12 cellular contexts compared by ENCODE assay signal in the genomic region with DNA sequence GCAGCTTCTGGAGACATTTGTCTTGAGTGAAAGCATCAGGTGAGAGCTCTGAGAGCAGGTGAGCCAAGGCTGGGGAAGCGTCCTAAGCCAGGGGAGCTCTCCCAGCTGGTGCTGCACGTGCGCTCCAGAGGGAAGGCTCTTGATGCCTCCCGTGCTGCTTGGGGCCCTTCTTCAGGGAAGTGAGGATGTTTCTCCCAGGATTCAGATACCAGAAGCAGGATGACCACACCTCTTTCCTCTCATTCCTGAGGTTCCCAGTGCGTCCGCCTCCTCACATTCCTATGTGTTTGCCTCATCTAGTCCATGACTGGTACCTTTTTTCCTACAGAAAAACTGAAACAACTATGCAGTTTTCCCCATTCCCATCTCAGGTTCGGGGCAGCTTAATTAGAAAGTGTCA.
DNase-seq lines count a peak whose midpoint lies in the region; ATAC-seq and TF ChIP-seq lines count a peak whose summit lies in the region.
"Had no signal": no experiment of that assay in that cellular context is flagged by ENCODE, and none has a peak within 500 bp of the region (broad histone marks: within the 10 kb centered on the region; RNA-seq: fewer than 3 reads in every experiment).

No MANE protein-coding gene starts in this region.

- intact Hi-C loops in body of pancreas (cut with DNase I), result no loop called here

- H3K4me3 Mint-ChIP-seq in stimulated activated naive CD8-positive, alpha-beta T cell treated with anti-CD3 and anti-CD28 coated beads, Interleukin-15, amount 100 ng/mL, for 72 hours, result no peak overlapping the region
- H3K4me3 Mint-ChIP-seq: memory B cell had no signal

- no peaks in the 10 kb centered on the region for H3K9me3 ChIP-seq in body of pancreas
- H3K9me3 ChIP-seq: BLaER1, thoracic aorta had no signal

- H3K4me3 ChIP-seq in ACC112 (ENCODE audit: low read depth, low read length) (no peak overlapping the region), body of pancreas (no peak overlapping the region)
- H3K4me3 ChIP-seq: BLaER1, thoracic aorta had no signal

- H2AFZ ChIP-seq in ACC112 (ENCODE audit: low read length, unreplicated experiment), result peak overlapping the region; percentile 52

- H3K27me3 Mint-ChIP-seq in stimulated activated naive CD8-positive, alpha-beta T cell treated with anti-CD3 and anti-CD28 coated beads, Interleukin-15, amount 100 ng/mL, for 72 hours, result peaks cover 6% of the 10 kb centered on the region
- H3K27me3 Mint-ChIP-seq: memory B cell had no signal

- no peak overlapping the region for H3K27ac Mint-ChIP-seq in stimulated activated naive CD8-positive, alpha-beta T cell treated with anti-CD3 and anti-CD28 coated beads, Interleukin-15, amount 100 ng/mL, for 72 hours
- H3K27ac Mint-ChIP-seq: memory B cell had no signal

- POLR2A ChIA-PET in HEK293T (lab: Yijun Ruan, JAX), result no interaction called here

- no peak for TF ChIP-seq CTCF in body of pancreas (IDR thresholded peaks at IDR 0.05)

- ATAC-seq in body of pancreas (peak; percentile 53), HG03457 (IDR thresholded peaks at IDR 0.05; ENCODE audit: unreplicated experiment) (no peak)
- no peak for ATAC-seq in stimulated activated naive CD8-positive, alpha-beta T cell treated with anti-CD3 and anti-CD28 coated beads, Interleukin-15, amount 100 ng/mL, for 72 hours

- CTCF ChIA-PET in HEK293T (lab: Yijun Ruan, JAX), result no interaction called here

- 72 to 82% methylated on average over 7 of the region's 7 CpGs for WGBS in body of pancreas, 2 donors

- H3K4me1 Mint-ChIP-seq in stimulated activated naive CD8-positive, alpha-beta T cell treated with anti-CD3 and anti-CD28 coated beads, Interleukin-15, amount 100 ng/mL, for 72 hours, result no peaks in the 10 kb centered on the region
- H3K4me1 Mint-ChIP-seq: memory B cell had no signal

- H3K27me3 ChIP-seq in ACC112 (ENCODE audit: insufficient read depth, low read length) (no peaks in the 10 kb centered on the region), body of pancreas (no peaks in the 10 kb centered on the region)
- H3K27me3 ChIP-seq: BLaER1 had no signal

- H3K79me2 ChIP-seq in ACC112 (ENCODE audit: control insufficient read depth, insufficient read depth, low read length, unreplicated experiment), result no peaks in the 10 kb centered on the region

- H3K4me1 ChIP-seq in ACC112 (ENCODE audit: control insufficient read depth, insufficient read depth, low read length, unreplicated experiment), result peaks cover 45% of the 10 kb centered on the region
- peaks cover 16% of the 10 kb centered on the region for H3K4me1 ChIP-seq in body of pancreas

- H3K36me3 ChIP-seq in ACC112 (ENCODE audit: insufficient read depth, low read length), result no peaks in the 10 kb centered on the region
- no peaks in the 10 kb centered on the region for H3K36me3 ChIP-seq in body of pancreas (replicated peaks in 1 of 2; ENCODE audit: insufficient read depth in 1 of 2, low read depth in 2 of 2)
- H3K36me3 ChIP-seq: BLaER1, thoracic aorta had no signal

- TF ChIP-seq POLR2A in body of pancreas (IDR thresholded peaks at IDR 0.05), result no peak

- H3K27ac ChIP-seq in ACC112 (ENCODE audit: low read depth, low read length) (peak overlapping the region; percentile 58), body of pancreas (no peak overlapping the region)
- H3K27ac ChIP-seq: BLaER1, thoracic aorta had no signal

- DNase-seq in HT-29 (ENCODE audit: low spot score) (peak; percentile 74), body of pancreas (peak in 3 of 4 donors; percentile 8 to 44 (median 31)), islet precursor cell (peak; percentile 96), NCI-H345 (lab: John Stamatoyannopoulos, UW) (no peak), HEK293T (ENCODE audit: extremely low spot score) (no peak)
- DNase-seq in stimulated activated naive CD8-positive, alpha-beta T cell treated with anti-CD3 and anti-CD28 coated beads, Interleukin-15, amount 100 ng/mL, for 72 hours, result no peak
- DNase-seq: activated effector memory CD4-positive, alpha-beta T cell treated with anti-CD3 and anti-CD28 coated beads, Interleukin-2, amount 50 U/mL, for 16 hours had no signal

- H3K9me3 Mint-ChIP-seq in stimulated activated naive CD8-positive, alpha-beta T cell treated with anti-CD3 and anti-CD28 coated beads, Interleukin-15, amount 100 ng/mL, for 72 hours, result no peaks in the 10 kb centered on the region

TF ChIP-seq in HEK293T, 16 proteins besides CTCF, POLR2A, EP300 and RAD21:
- TF ChIP-seq BHLHE40 (IDR thresholded peaks at IDR 0.05; ENCODE audit: borderline replicate concordance) (no peak), SP1 (IDR thresholded peaks at IDR 0.05) (no peak), SUZ12 (IDR thresholded peaks at IDR 0.05) (no peak), CTBP1 (IDR thresholded peaks at IDR 0.05; ENCODE audit: borderline replicate concordance) (no peak), FOXK2 (IDR thresholded peaks at IDR 0.05) (no peak), NFRKB (IDR thresholded peaks at IDR 0.05) (no peak), TARDBP (IDR thresholded peaks at IDR 0.05) (no peak), FOXA1 (IDR thresholded peaks at IDR 0.05) (no peak), ZNF384 (IDR thresholded peaks at IDR 0.05) (no peak), LEF1 (IDR thresholded peaks at IDR 0.05; ENCODE audit: borderline replicate concordance) (no peak), L3MBTL2 (conservative IDR thresholded peaks at IDR 0.05) (no peak), ARNT (IDR thresholded peaks at IDR 0.05) (no peak), HDGF (IDR thresholded peaks at IDR 0.05; ENCODE audit: borderline replicate concordance) (no peak)
- TF ChIP-seq, protein P1, sequence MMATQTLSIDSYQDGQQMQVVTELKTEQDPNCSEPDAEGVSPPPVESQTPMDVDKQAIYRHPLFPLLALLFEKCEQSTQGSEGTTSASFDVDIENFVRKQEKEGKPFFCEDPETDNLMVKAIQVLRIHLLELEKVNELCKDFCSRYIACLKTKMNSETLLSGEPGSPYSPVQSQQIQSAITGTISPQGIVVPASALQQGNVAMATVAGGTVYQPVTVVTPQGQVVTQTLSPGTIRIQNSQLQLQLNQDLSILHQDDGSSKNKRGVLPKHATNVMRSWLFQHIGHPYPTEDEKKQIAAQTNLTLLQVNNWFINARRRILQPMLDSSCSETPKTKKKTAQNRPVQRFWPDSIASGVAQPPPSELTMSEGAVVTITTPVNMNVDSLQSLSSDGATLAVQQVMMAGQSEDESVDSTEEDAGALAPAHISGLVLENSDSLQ (IDR thresholded peaks at IDR 0.05), result no peak

Comparison
In these comparisons a context has a peak if more than half of its experiments do, and no peak if none do; other contexts are left out.
1. DNase-seq: peak in HT-29 (single experiment), body of pancreas (3 of 4) and islet precursor cell (single experiment); none in NCI-H345 (single experiment), stimulated activated naive CD8-positive, alpha-beta T cell treated with anti-CD3 and anti-CD28 coated beads, Interleukin-15, amount 100 ng/mL, for 72 hours (0 of 2) and HEK293T (single experiment).